In genomic region chr12:49881400-49882247, GRCh38 we compare ENCODE assay signal across 17 cellular contexts. TPM values are rescaled to one million over a fixed set of nuclear protein-coding genes. Genes with fewer than 3 reads are reported as not detected.
DNase-seq lines count a peak whose midpoint lies in the region; ATAC-seq lines count a peak whose summit lies in the region.
"Had no signal": no experiment of that assay in that cellular context is flagged by ENCODE, and none has a peak within 500 bp of the region (broad histone marks: within the 10 kb centered on the region; RNA-seq: fewer than 3 reads in every experiment).

No MANE protein-coding gene starts in this region.

- H3K27ac ChIP-seq in Karpas-422 (ENCODE audit: low read length) = peak overlapping the region; percentile 95
- peak overlapping the region; percentile 49 for H3K27ac ChIP-seq in cingulate gyrus (ENCODE audit: low read depth, low read length)
- no peak overlapping the region for H3K27ac ChIP-seq in mesendoderm (ENCODE audit: low read depth, low read length)
- H3K27ac ChIP-seq in temporal lobe (ENCODE audit: low read depth, low read length) = peak overlapping the region; percentile 31

- H3K18ac ChIP-seq in mesendoderm (ENCODE audit: low read length) = no peak overlapping the region

- no peak overlapping the region for H2BK15ac ChIP-seq in mesendoderm (replicated peaks; ENCODE audit: low read depth)

- H3K27me3 ChIP-seq in Karpas-422 (ENCODE audit: low read length) = no peaks in the 10 kb centered on the region
- no peaks in the 10 kb centered on the region for H3K27me3 ChIP-seq in mesendoderm (ENCODE audit: insufficient read depth, low read length, poor library complexity)

- no peaks in the 10 kb centered on the region for H3K36me3 Mint-ChIP-seq in activated T-cell treated with anti-CD3 and anti-CD28 coated beads, Interleukin-2, amount 50 U/mL, for 24 hours (ENCODE audit: low read depth)

- no peak overlapping the region for H2BK120ac ChIP-seq in mesendoderm (ENCODE audit: low read depth, low read length)

- no peak overlapping the region for H4K8ac ChIP-seq in mesendoderm (ENCODE audit: low read depth, low read length)

- H3K4me3 Mint-ChIP-seq in activated T-cell treated with anti-CD3 and anti-CD28 coated beads, Interleukin-2, amount 50 U/mL, for 24 hours = no peak overlapping the region

- H3K9me2 ChIP-seq in Karpas-422 (replicated peaks; ENCODE audit: insufficient read depth, low read length) = no peaks in the 10 kb centered on the region

- H3K4me2 ChIP-seq in Karpas-422 (ENCODE audit: low read depth, low read length, poor library complexity, severe bottlenecking) (no peak overlapping the region), mesendoderm (ENCODE audit: low read length) (no peak overlapping the region)

- H4K5ac ChIP-seq in mesendoderm (ENCODE audit: low read length) = no peak overlapping the region

- no peaks in the 10 kb centered on the region for H4K20me1 ChIP-seq in Karpas-422 (ENCODE audit: insufficient read depth, low read depth, low read length)

- no peak overlapping the region for H3K27ac Mint-ChIP-seq in activated T-cell treated with anti-CD3 and anti-CD28 coated beads, Interleukin-2, amount 50 U/mL, for 24 hours

- H3K79me1 ChIP-seq in mesendoderm (ENCODE audit: low read length) = no peaks in the 10 kb centered on the region

- H3K56ac ChIP-seq in mesendoderm (ENCODE audit: low read length) = peak overlapping the region; percentile 43

- no peak overlapping the region for H2AK5ac ChIP-seq in mesendoderm (ENCODE audit: low read length)

- no peaks in the 10 kb centered on the region for H3K4me1 Mint-ChIP-seq in activated T-cell treated with anti-CD3 and anti-CD28 coated beads, Interleukin-2, amount 50 U/mL, for 24 hours (ENCODE audit: low read depth)

- no CpG with 5 or more reads among the region's 17 CpGs for WGBS in mesendoderm (ENCODE audit: extremely low coverage, insufficient coverage, low lambda C conversion rate)

- H3K36me3 ChIP-seq in Karpas-422 (ENCODE audit: insufficient read depth, low read length) (no peaks in the 10 kb centered on the region), mesendoderm (ENCODE audit: control insufficient read depth, insufficient read depth, low read length) (no peaks in the 10 kb centered on the region)

- ATAC-seq in GM19351 (IDR thresholded peaks at IDR 0.05; ENCODE audit: unreplicated experiment) = no peak
- ATAC-seq: K562 had no signal

- H2BK5ac ChIP-seq in mesendoderm (ENCODE audit: low read length) = no peak overlapping the region

- H3K4me1 ChIP-seq in Karpas-422 (ENCODE audit: low read length) (peaks cover 54% of the 10 kb centered on the region), mesendoderm (ENCODE audit: control insufficient read depth, low read depth, low read length) (peaks cover 8% of the 10 kb centered on the region)

- H3K79me2 ChIP-seq in Karpas-422 (ENCODE audit: low read length) = no peaks in the 10 kb centered on the region
- H3K79me2 ChIP-seq in mesendoderm (ENCODE audit: control insufficient read depth, insufficient read depth, low read length) = no peaks in the 10 kb centered on the region

- no peak for DNase-seq in Karpas-422
- DNase-seq in mesendoderm = no peak
- DNase-seq in foreskin melanocyte = no peak
- DNase-seq in activated T-cell treated with anti-CD3 and anti-CD28 coated beads, Interleukin-2, amount 50 U/mL, for 24 hours = no peak
- DNase-seq: AML-193, DMS79 treated with DMSO at 0.1 percent for 48 hours, H7, NCI-H1105, NCI-H2081 treated with DMSO at 0.1 percent for 48 hours, NCI-H510A, NCI-H748 treated with DMSO at 0.1 percent for 48 hours, OCI-M1, SHP77 had no signal

- peaks cover 12% of the 10 kb centered on the region for H3K9me3 Mint-ChIP-seq in activated T-cell treated with anti-CD3 and anti-CD28 coated beads, Interleukin-2, amount 50 U/mL, for 24 hours

- no peaks in the 10 kb centered on the region for H3K27me3 Mint-ChIP-seq in activated T-cell treated with anti-CD3 and anti-CD28 coated beads, Interleukin-2, amount 50 U/mL, for 24 hours

- no peak overlapping the region for H3K4ac ChIP-seq in mesendoderm (ENCODE audit: low read depth, low read length)

- H2AFZ ChIP-seq in Karpas-422 (ENCODE audit: low read length) = no peak overlapping the region

- H3K9ac ChIP-seq in Karpas-422 (ENCODE audit: low read length) (peak overlapping the region; percentile 60; the same call in 1 of the 2 replicates), mesendoderm (ENCODE audit: low read length) (no peak overlapping the region)

- no peak overlapping the region for H3K23ac ChIP-seq in mesendoderm (ENCODE audit: low read length)

- H3K4me3 ChIP-seq in Karpas-422 (ENCODE audit: low read length) (no peak overlapping the region), mesendoderm (ENCODE audit: low read length) (no peak overlapping the region)
- H3K4me3 ChIP-seq: K562 had no signal

- no peaks in the 10 kb centered on the region for H3K9me3 ChIP-seq in Karpas-422 (ENCODE audit: low read length)

RNA-seq across cellular contexts. Expression of gene FAIM2, which starts 22.1 kb away (rescaled TPM):
- 27.4 and 49.8 TPM in 2 replicates for total RNA-seq in Karpas-422 (2014; rRNA removed; shearing (Covaris generic); ENCODE audit: low replicate concordance)
- 0.27 TPM for polyA plus RNA-seq in mesendoderm (2013, experiment 1 of 2)
- 0.11 TPM for polyA plus RNA-seq in mesendoderm (2013, experiment 2 of 2)
- total RNA-seq in temporal lobe = 24.6 TPM
- total RNA-seq: H7, K562 had no signal

RNA-seq across cellular contexts. Expression of gene BCDIN3D, which starts 38.7 kb away (rescaled TPM):
- 5.8 and 10.2 TPM in 2 replicates for total RNA-seq in Karpas-422 (2014; rRNA removed; shearing (Covaris generic); ENCODE audit: low replicate concordance)
- polyA plus RNA-seq in mesendoderm (2013, experiment 1 of 2) = 1.7 TPM
- 1.5 TPM for polyA plus RNA-seq in mesendoderm (2013, experiment 2 of 2)
- 4.7 TPM for total RNA-seq in temporal lobe

RNA-seq across cellular contexts. Expression of gene NCKAP5L, which starts 53.4 kb away (rescaled TPM):
- total RNA-seq in Karpas-422 (2014; rRNA removed; shearing (Covaris generic); ENCODE audit: low replicate concordance) = 17.3 and 25.2 TPM in 2 replicates
- polyA plus RNA-seq in mesendoderm (2013, experiment 1 of 2) = 11.3 TPM
- 11.2 TPM for polyA plus RNA-seq in mesendoderm (2013, experiment 2 of 2)
- 9.3 TPM for total RNA-seq in temporal lobe
